Comparison of ENCODE assay signal across 10 cellular contexts in genomic region chr12:110639336-110640178, GRCh38. TPM values are rescaled to one million over a fixed set of nuclear protein-coding genes. Genes with fewer than 3 reads are reported as not detected.
A peak's percentile ranks its signal among the peaks of the same experiment; 100 is the strongest.
DNase-seq lines count a peak whose midpoint lies in the region; ATAC-seq, FAIRE-seq and TF ChIP-seq lines count a peak whose summit lies in the region.
"Had no signal": no experiment of that assay in that cellular context is flagged by ENCODE, and none has a peak within 500 bp of the region (broad histone marks: within the 10 kb centered on the region; RNA-seq: fewer than 3 reads in every experiment).

No MANE protein-coding gene starts in this region.

- H3K27me3 Mint-ChIP-seq in stimulated activated naive CD8-positive, alpha-beta T cell treated with anti-CD3 and anti-CD28 coated beads, Interleukin-15, Interleukin-2, amounts not matched to agents 100 ng/mL and 50 ng/mL, for 24 hours, result no peaks in the 10 kb centered on the region

- no peak overlapping the region for H3K27ac ChIP-seq in K562 (ENCODE audit: extremely low read depth, low read depth, low read length)
- H3K27ac ChIP-seq in layer of hippocampus (ENCODE audit: low read depth, low read length), result peak overlapping the region; percentile 43

- CTCF ChIA-PET in K562 (lab: Yijun Ruan, JAX; ENCODE audit: low intra/inter-chr PET ratio), result interaction anchor here (1.1 kb wide), 1 partner anchor 187 kb away, joined by 3 read pairs; no protein-coding TSS in a partner anchor

- H3K4me3 Mint-ChIP-seq in stimulated activated naive CD8-positive, alpha-beta T cell treated with anti-CD3 and anti-CD28 coated beads, Interleukin-15, Interleukin-2, amounts not matched to agents 100 ng/mL and 50 ng/mL, for 24 hours, result peak overlapping the region; percentile 38

- TF ChIP-seq EP300 in K562 (IDR thresholded peaks at IDR 0.05; ENCODE audit: low read length), result no peak

- no peaks in the 10 kb centered on the region for H3K36me3 ChIP-seq in K562 (ENCODE audit: control insufficient read depth, insufficient read depth, low read length)

- no peak for ATAC-seq in stimulated activated naive CD8-positive, alpha-beta T cell treated with anti-CD3 and anti-CD28 coated beads, Interleukin-15, Interleukin-2, amounts not matched to agents 100 U/mL and 50 U/mL, for 24 hours
- peak; percentile 38; the same call in 1 of the 3 replicates for ATAC-seq in K562
- no peak for ATAC-seq in HG03280 (IDR thresholded peaks at IDR 0.05; ENCODE audit: unreplicated experiment)
- no peak for ATAC-seq in HG03521 (IDR thresholded peaks at IDR 0.05; ENCODE audit: unreplicated experiment)

- H4K20me1 ChIP-seq in K562 (replicated peaks; ENCODE audit: control insufficient read depth, insufficient read depth, low read length), result no peaks in the 10 kb centered on the region

- H3K4me3 ChIP-seq in K562, result no peak overlapping the region

- H3K27ac Mint-ChIP-seq in stimulated activated naive CD8-positive, alpha-beta T cell treated with anti-CD3 and anti-CD28 coated beads, Interleukin-15, Interleukin-2, amounts not matched to agents 100 ng/mL and 50 ng/mL, for 24 hours, result peak overlapping the region; percentile 38

- H3K9ac ChIP-seq in K562 (ENCODE audit: insufficient read depth in 1 of 2, low read depth in 2 of 2, low read length in 2 of 2), result no peak overlapping the region

- H3K4me2 ChIP-seq in K562 (ENCODE audit: insufficient read depth, low read length), result 0 out of 2 replicates have a peak overlapping the region, but pooled peaks have one; percentile 22

- peak; percentile 42 for FAIRE-seq in K562 (lab: Jason Lieb, UNC)
- FAIRE-seq: TTC549 had no signal

- no TSS peak for BruUV-seq in K562 (replicated peaks; lab: Mats Ljungman, UMichigan)

- WGBS in K562 (ENCODE audit: insufficient coverage, low coverage, missing lambda C conversion rate), result 32% methylated on average over 7 of the region's 7 CpGs

- POLR2A ChIA-PET in K562 (lab: Yijun Ruan, JAX), result interaction anchor here (1.5 kb wide), 1 partner anchor 26 kb away, joined by 3 read pairs; the partner anchor contains the start of gene TCTN1

- no peak for TF ChIP-seq POLR2A in K562 (conservative IDR thresholded peaks at IDR 0.05)

- no peak for TF ChIP-seq RAD21 in K562 (CRISPR knock-in tag; conservative IDR thresholded peaks at IDR 0.05 in 1 of 2, IDR thresholded peaks at IDR 0.05 in 1 of 2)

- intact Hi-C loops in K562 (cut with micrococcal nuclease), result loop anchor here (2.0 kb wide), 1 partner anchor 59 kb away; no protein-coding TSS in a partner anchor

- peaks cover 93% of the 10 kb centered on the region for H3K4me1 Mint-ChIP-seq in stimulated activated naive CD8-positive, alpha-beta T cell treated with anti-CD3 and anti-CD28 coated beads, Interleukin-15, Interleukin-2, amounts not matched to agents 100 ng/mL and 50 ng/mL, for 24 hours (ENCODE audit: low read depth)

- no peaks in the 10 kb centered on the region for H3K79me2 ChIP-seq in K562 (ENCODE audit: control insufficient read depth, insufficient read depth, low read length)

- H3K9me1 ChIP-seq in K562 (ENCODE audit: control insufficient read depth, insufficient read depth, low read length), result peaks cover 3% of the 10 kb centered on the region

- H3K27me3 ChIP-seq in K562 (ENCODE audit: control insufficient read depth in 2 of 2, insufficient read depth in 2 of 2, low read length in 2 of 2), result peaks cover 0 to 14% of the 10 kb centered on the region in 2 experiments; a peak in 1 of 5 replicates
- no peaks in the 10 kb centered on the region for H3K27me3 ChIP-seq in layer of hippocampus (ENCODE audit: control insufficient read depth, insufficient read depth, low read length)

- no peaks in the 10 kb centered on the region for H3K9me3 ChIP-seq in K562 (replicated peaks; ENCODE audit: control insufficient read depth, insufficient read depth, low read depth, low read length)

- peaks cover 6% of the 10 kb centered on the region for H3K36me3 Mint-ChIP-seq in stimulated activated naive CD8-positive, alpha-beta T cell treated with anti-CD3 and anti-CD28 coated beads, Interleukin-15, Interleukin-2, amounts not matched to agents 100 ng/mL and 50 ng/mL, for 24 hours (ENCODE audit: low read depth)

- H3K9me3 Mint-ChIP-seq in stimulated activated naive CD8-positive, alpha-beta T cell treated with anti-CD3 and anti-CD28 coated beads, Interleukin-15, Interleukin-2, amounts not matched to agents 100 ng/mL and 50 ng/mL, for 24 hours, result no peaks in the 10 kb centered on the region

- 0 out of 2 replicates have a peak overlapping the region, but pooled peaks have one; percentile 10 for H2AFZ ChIP-seq in K562 (ENCODE audit: low read depth, low read length)

- in situ Hi-C loops in K562 (cut with MboI), result no loop called here

- peaks cover 8 to 33% of the 10 kb centered on the region in 2 experiments for H3K4me1 ChIP-seq in K562 (replicated peaks in 1 of 2; ENCODE audit: control insufficient read depth in 2 of 2, insufficient read depth in 2 of 2, low read length in 2 of 2)

- DNase-seq in stimulated activated naive CD8-positive, alpha-beta T cell treated with anti-CD3 and anti-CD28 coated beads, Interleukin-15, Interleukin-2, amounts not matched to agents 100 U/mL and 50 U/mL, for 24 hours, result no peak
- DNase-seq in K562 (ENCODE audit: extremely low read depth in 1 of 4, low spot score in 3 of 4) (peak in 2 of 4 experiments; percentile 24 to 31), HT-29 (ENCODE audit: low spot score) (no peak), NCI-H524 (lab: John Stamatoyannopoulos, UW) (no peak)
- DNase-seq: NCI-H1417 treated with DMSO at 0.1 percent for 48 hours had no signal

- no peak for TF ChIP-seq CTCF in K562 (IDR thresholded peaks at IDR 0.05 in 2 of 3, conservative IDR thresholded peaks at IDR 0.05 in 1 of 3; ENCODE audit: insufficient read depth in 2 of 3, low read depth in 1 of 3, low read length in 3 of 3)

TF ChIP-seq in K562, 482 proteins besides CTCF, POLR2A, EP300 and RAD21 (continues in another document):
- peak; percentile 95 for TF ChIP-seq MAFG (tag; conservative IDR thresholded peaks at IDR 0.05)

RNA-seq across cellular contexts. Expression of gene TCTN1, which starts 25.6 kb away (rescaled TPM):
- 16.6 and 18.2 TPM in 2 replicates for total RNA-seq in K562 (2011; cell fraction: chromatin; rRNA removed; ENCODE audit: low replicate concordance)
- 8.3 and 13.5 TPM in 2 replicates for total RNA-seq in K562 (2011; cell fraction: nucleolus; rRNA removed)
- 15.0 and 27.9 TPM in 2 replicates for total RNA-seq in K562 (2011; cell fraction: nucleoplasm; rRNA removed)
- 5.1 and 5.5 TPM in 2 replicates for total RNA-seq in K562 (2014; rRNA removed)
- 3.7 and 4.7 TPM in 2 replicates for total RNA-seq in K562 (2014; rRNA removed; fragmentation: Illumina TruSeq; extraction: Trizol)
- total RNA-seq in K562 (2015; rRNA removed; fragmentation: Illumina TruSeq; extraction: Trizol), result 5.1 and 6.3 TPM in 2 replicates
- 3.8 and 4.0 TPM in 2 replicates for total RNA-seq in K562 (2021)
- polyA plus RNA-seq in K562 (2011; rRNA removed), result 11.4 and 12.5 TPM in 2 replicates
- 9.8 and 10.2 TPM in 2 replicates for polyA plus RNA-seq in K562 (2011; cell fraction: cytosol; rRNA removed)
- polyA plus RNA-seq in K562 (2011; cell fraction: nucleus; rRNA removed), result 26.2 and 26.6 TPM in 2 replicates
- polyA plus RNA-seq in K562 (2012), result 6.4 and 15.2 TPM in 2 replicates
- polyA plus RNA-seq in K562 (2014; fragmentation: Illumina TruSeq; extraction: Trizol), result 4.2 and 5.7 TPM in 2 replicates
- under 1 TPM; 0.32 to 0.98 TPM for polyA plus RNA-seq in K562 (2014; fragmentation: Nextera tagmentation; extraction: Ambion mirVana)
- polyA plus RNA-seq in K562 (2014; rRNA removed), result 3.7 and 7.2 TPM in 2 replicates
- polyA minus RNA-seq in K562 (2011; rRNA and poly(A)+ RNA removed), result 9.4 and 10.4 TPM in 2 replicates
- polyA minus RNA-seq in K562 (2011; cell fraction: cytosol; rRNA and poly(A)+ RNA removed), result 2.3 and 5.8 TPM in 2 replicates
- polyA minus RNA-seq in K562 (2011; cell fraction: nucleus; rRNA and poly(A)+ RNA removed), result 10.5 and 16.1 TPM in 2 replicates
- 3.0 and 5.3 TPM in 2 replicates for total RNA-seq in HT-29 (2014; rRNA removed; shearing (Covaris generic))

RNA-seq across cellular contexts. Expression of gene HVCN1, which starts 49.4 kb away (rescaled TPM):
- total RNA-seq in K562 (2011; cell fraction: chromatin; rRNA removed; ENCODE audit: low replicate concordance), result 0.93 and 3.1 TPM in 2 replicates
- total RNA-seq in K562 (2011; cell fraction: nucleolus; rRNA removed), result 0.92 and 1.3 TPM in 2 replicates
- 1.0 and 1.2 TPM in 2 replicates for total RNA-seq in K562 (2011; cell fraction: nucleoplasm; rRNA removed)
- 0.50 and 1.4 TPM in 2 replicates for total RNA-seq in K562 (2014; rRNA removed)
- 0.61 and 0.91 TPM in 2 replicates for total RNA-seq in K562 (2014; rRNA removed; fragmentation: Illumina TruSeq; extraction: Trizol)
- total RNA-seq in K562 (2015; rRNA removed; fragmentation: Illumina TruSeq; extraction: Trizol), result 1.0 and 1.6 TPM in 2 replicates
- 0.87 and 1.4 TPM in 2 replicates for total RNA-seq in K562 (2021)
- polyA plus RNA-seq in K562 (2011; rRNA removed), result 0.25 and 4.6 TPM in 2 replicates
- 0.55 and 3.7 TPM in 2 replicates for polyA plus RNA-seq in K562 (2011; cell fraction: cytosol; rRNA removed)
- 0.54 and 2.5 TPM in 2 replicates for polyA plus RNA-seq in K562 (2011; cell fraction: nucleus; rRNA removed)
- 2.4 and 6.2 TPM in 2 replicates for polyA plus RNA-seq in K562 (2012)
- polyA plus RNA-seq in K562 (2014; fragmentation: Illumina TruSeq; extraction: Trizol), result 1.4 and 1.8 TPM in 2 replicates
- polyA plus RNA-seq in K562 (2014; fragmentation: Nextera tagmentation; extraction: Ambion mirVana), result under 1 TPM; 0.21 to 0.24 TPM
- 0.74 and 0.90 TPM in 2 replicates for polyA plus RNA-seq in K562 (2014; rRNA removed)
- 0.42 and 2.5 TPM in 2 replicates for polyA minus RNA-seq in K562 (2011; rRNA and poly(A)+ RNA removed)
- 1.2 TPM in 1 of 2 replicates, not detected in the other for polyA minus RNA-seq in K562 (2011; cell fraction: cytosol; rRNA and poly(A)+ RNA removed)
- polyA minus RNA-seq in K562 (2011; cell fraction: nucleus; rRNA and poly(A)+ RNA removed), result 0.27 and 0.89 TPM in 2 replicates
- total RNA-seq in HT-29 (2014; rRNA removed; shearing (Covaris generic)), result not detected in 2 replicates

RNA-seq across cellular contexts. Expression of gene PPTC7, which starts 56.4 kb away (rescaled TPM):
- 18.9 and 40.1 TPM in 2 replicates for total RNA-seq in K562 (2011; cell fraction: chromatin; rRNA removed; ENCODE audit: low replicate concordance)
- total RNA-seq in K562 (2011; cell fraction: nucleolus; rRNA removed), result 12.0 and 15.0 TPM in 2 replicates
- total RNA-seq in K562 (2011; cell fraction: nucleoplasm; rRNA removed), result 29.2 and 51.3 TPM in 2 replicates
- total RNA-seq in K562 (2014; rRNA removed) (5.3 and 5.4 TPM in 2 replicates), K562 (2014; rRNA removed; fragmentation: Illumina TruSeq; extraction: Trizol) (11.9 and 12.1 TPM in 2 replicates), K562 (2015; rRNA removed; fragmentation: Illumina TruSeq; extraction: Trizol) (7.6 and 8.0 TPM in 2 replicates), K562 (2021) (19.3 and 21.8 TPM in 2 replicates)
- polyA plus RNA-seq in K562 (2011; rRNA removed) (21.6 and 23.1 TPM in 2 replicates), K562 (2014; fragmentation: Illumina TruSeq; extraction: Trizol) (18.2 and 19.5 TPM in 2 replicates), K562 (2014; fragmentation: Nextera tagmentation; extraction: Ambion mirVana) (1 to 10 TPM; 2.6 to 4.7 TPM), K562 (2014; rRNA removed) (15.2 and 16.9 TPM in 2 replicates)
- polyA plus RNA-seq in K562 (2011; cell fraction: cytosol; rRNA removed), result 7.9 and 14.3 TPM in 2 replicates
- polyA plus RNA-seq in K562 (2011; cell fraction: nucleus; rRNA removed), result 17.9 and 24.3 TPM in 2 replicates
- 13.8 and 15.4 TPM in 2 replicates for polyA plus RNA-seq in K562 (2012)
- polyA minus RNA-seq in K562 (2011; rRNA and poly(A)+ RNA removed), result 36.0 and 39.7 TPM in 2 replicates
- polyA minus RNA-seq in K562 (2011; cell fraction: cytosol; rRNA and poly(A)+ RNA removed), result 14.9 and 17.1 TPM in 2 replicates
- 11.0 and 20.3 TPM in 2 replicates for polyA minus RNA-seq in K562 (2011; cell fraction: nucleus; rRNA and poly(A)+ RNA removed)
- total RNA-seq in HT-29 (2014; rRNA removed; shearing (Covaris generic)), result 3.7 and 6.1 TPM in 2 replicates
